Comparison of ENCODE assay signal across 8 cellular contexts in the genomic region with DNA sequence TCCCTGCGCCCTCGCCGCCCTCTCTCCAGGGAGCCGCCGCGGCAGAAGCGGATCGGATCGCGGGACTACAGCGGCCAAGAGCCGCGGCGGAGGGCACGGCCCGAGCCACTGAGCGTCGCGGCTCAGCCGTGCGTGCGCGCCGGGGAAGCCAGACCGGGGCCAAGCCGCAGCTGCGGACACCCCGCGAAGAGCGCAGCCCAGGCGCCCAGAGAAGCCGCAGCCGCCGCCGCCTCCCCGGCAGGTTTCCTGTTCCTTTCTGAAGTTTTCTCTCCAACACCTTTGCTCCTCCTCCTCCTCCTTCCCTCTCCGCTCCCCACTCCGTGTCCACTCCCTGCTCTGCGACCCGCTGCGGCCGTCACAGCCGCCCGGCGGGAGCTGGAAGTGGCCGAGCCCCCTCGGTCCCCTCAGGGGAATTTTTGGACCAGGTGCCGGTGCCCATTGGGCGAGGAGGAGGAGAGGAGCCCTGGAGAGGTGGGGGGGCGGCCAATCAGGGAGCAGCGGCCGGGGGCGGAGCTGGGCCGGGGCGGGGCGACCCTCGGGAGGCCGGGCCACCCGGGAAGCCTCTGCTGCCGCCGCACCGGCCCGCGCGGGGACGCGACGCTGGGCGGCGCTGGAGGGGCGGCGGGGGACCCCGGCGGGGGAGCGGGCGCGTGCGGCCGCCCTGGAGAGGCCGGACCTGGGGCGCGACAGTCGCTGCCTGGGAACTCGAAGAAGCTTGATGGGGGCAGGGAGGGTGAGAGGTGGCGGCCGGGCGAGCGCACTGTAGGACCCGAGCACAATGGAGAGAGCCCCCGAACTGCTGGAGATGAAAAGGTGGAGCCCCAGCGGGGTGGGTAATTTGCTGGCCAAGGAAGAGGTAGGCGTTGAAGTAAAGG. TPM values are rescaled to one million over a fixed set of nuclear protein-coding genes. Genes with fewer than 3 reads are reported as not detected.
DNase-seq lines count a peak whose midpoint lies in the region; TF ChIP-seq lines count a peak whose summit lies in the region.

Gene ITPR2 (minus strand): TSS at position 378 of the 875 bp plus-strand sequence. CDS start 413 bp downstream, outside the sequence.

- H4K91ac ChIP-seq in H9 (ENCODE audit: insufficient read length, low read depth, low read length), result no peak within 1 kb of the TSS

- DNase-seq in GM04503 (ENCODE audit: low read depth) (peak; percentile 49), H9 (peak; percentile 97), MG63 (peak; percentile 92), SK-N-DZ (ENCODE audit: low spot score) (peak; percentile 96), germinal center (ENCODE audit: low spot score) (peak; percentile 98), occipital lobe (lab: John Stamatoyannopoulos, UW) (peak; percentile 86)
- peak; percentile 95 for DNase-seq in activated naive CD4-positive, alpha-beta T cell treated with anti-CD3 and anti-CD28 coated beads for 36 hours

- H3K4me1 Mint-ChIP-seq in H9, result peaks cover 21 to 28% of the 10 kb centered on the region in 2 experiments
- H3K4me1 Mint-ChIP-seq in activated naive CD4-positive, alpha-beta T cell treated with anti-CD3 and anti-CD28 coated beads for 36 hours (ENCODE audit: low read depth), result peaks cover 30% of the 10 kb centered on the region

- H3T11ph ChIP-seq in H9 (ENCODE audit: low read length), result no peak within 1 kb of the TSS

- H3K79me1 ChIP-seq in H9 (ENCODE audit: insufficient read depth, low read depth, low read length, poor library complexity, severe bottlenecking), result peaks cover 8% of the 10 kb centered on the region

- peaks cover 1 to 2% of the 10 kb centered on the region in 2 experiments for H3K9me3 Mint-ChIP-seq in H9
- no peaks in the 10 kb centered on the region for H3K9me3 Mint-ChIP-seq in activated naive CD4-positive, alpha-beta T cell treated with anti-CD3 and anti-CD28 coated beads for 36 hours

- no peak within 1 kb of the TSS for H2BK12ac ChIP-seq in H9 (ENCODE audit: insufficient read length, low read depth, low read length)

- intact Hi-C loops in activated naive CD4-positive, alpha-beta T cell treated with anti-CD3 and anti-CD28 coated beads for 36 hours (cut with micrococcal nuclease), result loop anchor here (1.0 to 5.0 kb wide), 14 partner anchors 12 to 877 kb away; partner anchors contain the start of genes FGFR1OP2, MRPS35, STK38L and TM7SF3

- peak within 1 kb of the TSS; percentile 40; the same call in 1 of the 2 replicates for H2BK15ac ChIP-seq in H9 (ENCODE audit: low read depth, low read length)

- H3K27me3 ChIP-seq in H9 (ENCODE audit: insufficient read depth, low read length), result no peaks in the 10 kb centered on the region
- H3K27me3 ChIP-seq in MG63, result no peaks in the 10 kb centered on the region; the same call in 1 of the 2 replicates

- no peaks in the 10 kb centered on the region for H4K20me1 ChIP-seq in H9 (ENCODE audit: control insufficient read depth, insufficient read depth, insufficient read length)

- H3K4me3 ChIP-seq in MG63, result peak within 1 kb of the TSS; percentile 79

- H3K9me3 ChIP-seq in H9 (ENCODE audit: control insufficient read depth, low read depth, low read length) (peaks cover under 1% of the 10 kb centered on the region), MG63 (no peaks in the 10 kb centered on the region)

- H3K4me2 ChIP-seq in H9 (ENCODE audit: insufficient read depth, insufficient read length, low read length), result peak within 1 kb of the TSS; percentile 94

- CTCF ChIA-PET in activated naive CD4-positive, alpha-beta T cell treated with anti-CD3 and anti-CD28 coated beads for 36 hours (lab: Charles Lee), result interaction anchor here (0.6 to 2.5 kb wide), 16 partner anchors 10 to 127 kb away, joined by 3 to 11 read pairs (median 3); no protein-coding TSS in a partner anchor

- no peak within 1 kb of the TSS for H4K8ac ChIP-seq in H9 (replicated peaks; ENCODE audit: insufficient read length, low read depth, low read length)

- H3K79me2 ChIP-seq in H9 (ENCODE audit: insufficient read depth, low read length), result peaks cover 24% of the 10 kb centered on the region; the same call in 1 of the 2 replicates

- no CpG with 5 or more reads among the region's 92 CpGs for WGBS in H9 (ENCODE audit: extremely low coverage, insufficient read length, low lambda C conversion rate)

- no peak within 1 kb of the TSS for H3K4ac ChIP-seq in H9 (ENCODE audit: low read depth, low read length)

- no peak within 1 kb of the TSS for H2BK120ac ChIP-seq in H9 (ENCODE audit: low read depth, low read length, poor library complexity, severe bottlenecking)

- no peak within 1 kb of the TSS for H2AFZ ChIP-seq in H9 (ENCODE audit: low read length)

- TF ChIP-seq CTCF in H9 (conservative IDR thresholded peaks at IDR 0.05), result no peak; the same call in 2 of the 3 replicates

- H3K56ac ChIP-seq in H9 (ENCODE audit: insufficient read length, low read depth, low read length), result no peak within 1 kb of the TSS

- peaks cover 5% of the 10 kb centered on the region; the same call in 1 of the 2 replicates for H3K4me1 ChIP-seq in H9 (ENCODE audit: insufficient read depth, low read length)

- H3K36me3 ChIP-seq in MG63, result no peaks in the 10 kb centered on the region

- peak within 1 kb of the TSS; percentile 85 for H3K14ac ChIP-seq in H9 (ENCODE audit: insufficient read depth, low read length)

- H2BK5ac ChIP-seq in H9 (ENCODE audit: insufficient read length, low read length), result no peak within 1 kb of the TSS

- H2BK20ac ChIP-seq in H9 (ENCODE audit: low read depth, low read length, poor library complexity, severe bottlenecking), result no peak within 1 kb of the TSS

- H3K27ac ChIP-seq in H9 (ENCODE audit: insufficient read length, low read depth, low read length) (no peak within 1 kb of the TSS), temporal lobe (ENCODE audit: low read depth, low read length) (peak within 1 kb of the TSS; percentile 75)

- no peak within 1 kb of the TSS for H2AK5ac ChIP-seq in H9 (ENCODE audit: insufficient read length, low read length)

- peak within 1 kb of the TSS; percentile 65 for H3K18ac ChIP-seq in H9 (ENCODE audit: insufficient read length, low read depth, low read length)

- peaks cover 12% of the 10 kb centered on the region for H3K23me2 ChIP-seq in H9 (ENCODE audit: insufficient read length, low read depth, low read length, poor library complexity, severe bottlenecking)

- no peak within 1 kb of the TSS for H3K23ac ChIP-seq in H9 (ENCODE audit: insufficient read length, low read depth, low read length)

- peak within 1 kb of the TSS; percentile 86 to 94 (median 93) for H3K27ac Mint-ChIP-seq in H9
- peak within 1 kb of the TSS; percentile 97 for H3K27ac Mint-ChIP-seq in activated naive CD4-positive, alpha-beta T cell treated with anti-CD3 and anti-CD28 coated beads for 36 hours

- peaks cover under 1 to 2% (median 2%) of the 10 kb centered on the region in 3 experiments; a peak in 4 of 7 replicates for H3K36me3 Mint-ChIP-seq in H9 (ENCODE audit: insufficient read depth in 1 of 3, low read depth in 3 of 3)
- H3K36me3 Mint-ChIP-seq in activated naive CD4-positive, alpha-beta T cell treated with anti-CD3 and anti-CD28 coated beads for 36 hours (ENCODE audit: low read depth), result peaks cover 1% of the 10 kb centered on the region

- H3K4me3 Mint-ChIP-seq in H9, result peak within 1 kb of the TSS; percentile 85 to 97
- peak within 1 kb of the TSS; percentile 99 for H3K4me3 Mint-ChIP-seq in activated naive CD4-positive, alpha-beta T cell treated with anti-CD3 and anti-CD28 coated beads for 36 hours

- peak within 1 kb of the TSS; percentile 73 for H3K9ac ChIP-seq in H9 (ENCODE audit: extremely low read depth, insufficient read length, low read length)

- peaks cover 13% of the 10 kb centered on the region for H3K27me3 Mint-ChIP-seq in H9 (ENCODE audit: low read depth)
- H3K27me3 Mint-ChIP-seq in activated naive CD4-positive, alpha-beta T cell treated with anti-CD3 and anti-CD28 coated beads for 36 hours (ENCODE audit: low read depth), result no peaks in the 10 kb centered on the region

- no peak within 1 kb of the TSS for H4K5ac ChIP-seq in H9 (ENCODE audit: insufficient read length, low read depth, low read length)

RNA-seq across cellular contexts. Expression of gene ITPR2, which starts in this region (rescaled TPM):
- total RNA-seq in H9 (2021), result 14.8 and 16.1 TPM in 2 replicates
- total RNA-seq in MG63 (2014; rRNA removed; shearing (Covaris generic); ENCODE audit: low replicate concordance), result 3.6 and 4.6 TPM in 2 replicates
- 4.2 and 9.7 TPM in 2 replicates for polyA plus RNA-seq in SK-N-DZ (2014; cell fraction: cytosol; rRNA removed)
- polyA plus RNA-seq in SK-N-DZ (2014; cell fraction: nucleus; rRNA removed), result 2.3 and 4.9 TPM in 2 replicates
- total RNA-seq in activated naive CD4-positive, alpha-beta T cell treated with anti-CD3 and anti-CD28 coated beads for 36 hours, result 10 to 100 TPM; 24.4 to 24.5 TPM
- 31.0 TPM for total RNA-seq in occipital lobe
- total RNA-seq in temporal lobe, result 38.8 TPM
